Comparison of ENCODE assay signal across 8 cellular contexts in genomic region chr1:26280333-26281042, GRCh38. TPM values are rescaled to one million over a fixed set of nuclear protein-coding genes. Genes with fewer than 3 reads are reported as not detected.
DNase-seq lines count a peak whose midpoint lies in the region; ATAC-seq lines count a peak whose summit lies in the region.

No MANE protein-coding gene starts in this region.

- DNase-seq in GDM1 (lab: John Stamatoyannopoulos, UW) (peak; percentile 60), M059J (ENCODE audit: low read depth) (peak; percentile 85), iPS-NIHi7 (ENCODE audit: extremely low spot score) (peak; percentile 43), NCI-H2029 treated with DMSO at 0.1 percent for 48 hours (lab: John Stamatoyannopoulos, UW) (no peak)

- H3K27ac Mint-ChIP-seq in stimulated activated naive CD8-positive, alpha-beta T cell treated with anti-CD3 and anti-CD28 coated beads, Interleukin-15, Interleukin-2, amounts not matched to agents 100 ng/mL and 50 ng/mL, for 24 hours: peak overlapping the region; percentile 92

- H3K4me3 Mint-ChIP-seq in stimulated activated naive CD8-positive, alpha-beta T cell treated with anti-CD3 and anti-CD28 coated beads, Interleukin-15, Interleukin-2, amounts not matched to agents 100 ng/mL and 50 ng/mL, for 24 hours: peak overlapping the region; percentile 87

- H3K9me3 Mint-ChIP-seq in stimulated activated naive CD8-positive, alpha-beta T cell treated with anti-CD3 and anti-CD28 coated beads, Interleukin-15, Interleukin-2, amounts not matched to agents 100 ng/mL and 50 ng/mL, for 24 hours: no peaks in the 10 kb centered on the region

- peak overlapping the region; percentile 75 for H3K27ac ChIP-seq in adipose tissue (ENCODE audit: low read depth, low read length)

- WGBS in adipose tissue, 3 donors: 26 to 34% (median 29%) methylated on average over 16 to 20 of the region's 20 CpGs

- H3K27me3 Mint-ChIP-seq in stimulated activated naive CD8-positive, alpha-beta T cell treated with anti-CD3 and anti-CD28 coated beads, Interleukin-15, Interleukin-2, amounts not matched to agents 100 ng/mL and 50 ng/mL, for 24 hours: no peaks in the 10 kb centered on the region

- peaks cover 71% of the 10 kb centered on the region for H3K36me3 Mint-ChIP-seq in stimulated activated naive CD8-positive, alpha-beta T cell treated with anti-CD3 and anti-CD28 coated beads, Interleukin-15, Interleukin-2, amounts not matched to agents 100 ng/mL and 50 ng/mL, for 24 hours (ENCODE audit: low read depth)

- peaks cover 90% of the 10 kb centered on the region for H3K4me1 Mint-ChIP-seq in stimulated activated naive CD8-positive, alpha-beta T cell treated with anti-CD3 and anti-CD28 coated beads, Interleukin-15, Interleukin-2, amounts not matched to agents 100 ng/mL and 50 ng/mL, for 24 hours (ENCODE audit: low read depth)

- no peak for ATAC-seq in HG03097 (IDR thresholded peaks at IDR 0.05; ENCODE audit: low FRiP score, unreplicated experiment)
- ATAC-seq in HG02798 (IDR thresholded peaks at IDR 0.05; ENCODE audit: poor library complexity, unreplicated experiment): no peak

RNA-seq across cellular contexts. Expression of gene SH3BGRL3, which starts 0.6 kb away (rescaled TPM):
- total RNA-seq in M059J (2014; rRNA removed; shearing (Covaris generic)): 268 and 302 TPM in 2 replicates
- 100 to 1,000 TPM in 2 of 3 donors, 10 to 100 TPM in 1; 54.1 to 269 (median 154) TPM for polyA plus RNA-seq in adipose tissue

RNA-seq across cellular contexts. Expression of gene UBXN11, which starts 25.9 kb away (rescaled TPM):
- 4.1 and 7.3 TPM in 2 replicates for total RNA-seq in M059J (2014; rRNA removed; shearing (Covaris generic))
- 10 to 100 TPM; 13.1 to 19.1 (median 16.9) TPM for polyA plus RNA-seq in adipose tissue

RNA-seq across cellular contexts. Expression of gene CD52, which starts 37.3 kb away (rescaled TPM):
- not detected in 2 replicates for total RNA-seq in M059J (2014; rRNA removed; shearing (Covaris generic))
- polyA plus RNA-seq in adipose tissue: 10 to 100 TPM; 15.8 to 27.6 (median 20.2) TPM

RNA-seq across cellular contexts. Expression of gene CEP85, which starts 46.5 kb away (rescaled TPM):
- total RNA-seq in M059J (2014; rRNA removed; shearing (Covaris generic)): 28.6 and 43.0 TPM in 2 replicates
- polyA plus RNA-seq in adipose tissue: 1 to 10 TPM; 1.3 to 3.3 (median 1.9) TPM
